Comparison of ENCODE assay signal across 19 cellular contexts in genomic region chr6:43676962-43677606, GRCh38. TPM values are rescaled to one million over a fixed set of nuclear protein-coding genes. Genes with fewer than 3 reads are reported as not detected.
"Had no signal": no experiment of that assay in that cellular context is flagged by ENCODE, and none has a peak within 500 bp of the region (broad histone marks: within the 10 kb centered on the region; RNA-seq: fewer than 3 reads in every experiment).

No MANE protein-coding gene starts in this region.

- H3K27ac ChIP-seq: epithelial cell of prostate, esophagus muscularis mucosa, gastroesophageal sphincter, testis had no signal

- DNase-seq: effector memory CD8-positive, alpha-beta T cell; glutamatergic neuron; immature natural killer cell; left colon; mammary epithelial cell; natural killer cell; posterior cingulate gyrus; spleen; stimulated activated CD4-positive, alpha-beta T cell treated with anti-CD3 and anti-CD28 coated beads, Interleukin-15, amount 100 ng/mL, for 24 hours; stimulated activated CD4-positive, alpha-beta T cell treated with anti-CD3 and anti-CD28 coated beads, Interleukin-1b, Interleukin-23, amount 100 ng/mL, for 48 hours; stimulated activated CD4-positive, alpha-beta T cell treated with anti-CD3 and anti-CD28 coated beads, Interleukin-4, amount 100 ng/mL, for 24 hours; testis; trophoblast cell had no signal

- H3K27me3 ChIP-seq: esophagus muscularis mucosa, gastroesophageal sphincter, spleen, testis had no signal

- H3K4me3 ChIP-seq: esophagus muscularis mucosa, gastroesophageal sphincter, spleen, testis had no signal

- H3K9me3 ChIP-seq: esophagus muscularis mucosa, gastroesophageal sphincter, spleen, testis had no signal

- ATAC-seq: effector memory CD8-positive, alpha-beta T cell; gastroesophageal sphincter; natural killer cell; right cardiac atrium; stimulated activated memory B cell treated with anti-CD40 and anti-IgM and Interleukin-4, amounts not matched to agents 10 μg/mL and 1 μg/mL and 100 μg/mL, for 72 hours had no signal

RNA-seq across cellular contexts. Expression of gene RSPH9, which starts 32.2 kb away (rescaled TPM):
- total RNA-seq: mesenteric fat pad had no signal
